In the genomic region with DNA sequence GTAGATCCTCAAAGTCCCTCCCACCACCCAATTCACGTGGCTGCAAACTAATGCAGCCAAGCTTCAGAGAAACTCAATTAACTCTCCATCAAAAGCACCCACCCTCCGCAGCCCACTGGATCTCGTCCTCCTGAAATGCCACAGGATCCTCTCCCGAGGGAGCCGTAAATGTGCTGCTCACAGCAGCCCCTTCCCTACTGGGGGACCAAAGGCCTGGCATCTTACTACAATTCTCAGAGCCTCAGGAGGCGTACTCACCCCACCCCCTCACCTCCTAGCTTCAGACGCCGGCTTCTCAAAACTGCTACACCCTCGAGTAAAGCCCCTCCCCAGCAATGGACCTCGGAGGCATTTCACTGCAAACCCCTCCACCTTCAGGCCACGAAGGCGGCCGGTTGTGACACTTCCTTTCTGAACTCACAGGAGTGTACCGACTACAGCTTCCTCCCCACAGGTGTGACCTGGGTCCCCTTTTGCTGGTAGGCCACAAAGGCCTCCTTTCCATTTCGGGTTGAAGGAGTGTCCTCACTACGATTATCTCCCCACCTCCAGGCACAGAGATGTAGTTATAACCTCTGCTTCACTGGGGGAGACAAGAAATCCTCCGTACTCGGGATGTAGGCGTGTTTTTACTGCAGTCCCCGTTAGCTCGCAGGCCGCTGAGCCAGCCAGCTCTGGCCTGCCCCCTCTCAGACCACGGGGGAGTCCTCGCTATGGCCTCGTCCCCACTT, we compare ENCODE assay signal across 8 cellular contexts. TPM values are rescaled to one million over a fixed set of nuclear protein-coding genes. Genes with fewer than 3 reads are reported as not detected.
A peak's percentile ranks its signal among the peaks of the same experiment; 100 is the strongest.
DNase-seq lines count a peak whose midpoint lies in the region; ATAC-seq and TF ChIP-seq lines count a peak whose summit lies in the region.

No MANE protein-coding gene starts in this region.

- H3K36me3 Mint-ChIP-seq in glutamatergic neuron (ENCODE audit: unreplicated experiment), result no peaks in the 10 kb centered on the region

- H3K4me3 Mint-ChIP-seq in glutamatergic neuron (ENCODE audit: unreplicated experiment), result peak overlapping the region; percentile 86

- H3K4me1 ChIP-seq in RWPE2 (ENCODE audit: insufficient read depth, poor library complexity, severe bottlenecking) (peaks cover 38% of the 10 kb centered on the region), upper lobe of left lung (peaks cover 40 to 53% (median 42%) of the 10 kb centered on the region in 4 donors)

- peaks cover 3% of the 10 kb centered on the region for H3K27me3 Mint-ChIP-seq in glutamatergic neuron (ENCODE audit: unreplicated experiment)

- TF ChIP-seq CTCF in RWPE2 (IDR thresholded peaks at IDR 0.05; ENCODE audit: poor library complexity, severe bottlenecking), result no peak
- no peak for TF ChIP-seq CTCF in glutamatergic neuron (IDR thresholded peaks at IDR 0.05; ENCODE audit: partially characterized antibody, unreplicated experiment)
- TF ChIP-seq CTCF in upper lobe of left lung (IDR thresholded peaks at IDR 0.05), result no peak

- TF ChIP-seq EP300 in upper lobe of left lung (IDR thresholded peaks at IDR 0.05), result no peak

- H3K4me1 Mint-ChIP-seq in glutamatergic neuron (ENCODE audit: low read depth, unreplicated experiment), result peaks cover 24% of the 10 kb centered on the region

- H3K27ac ChIP-seq in RWPE2 (ENCODE audit: poor library complexity, severe bottlenecking) (peak overlapping the region; percentile 74), upper lobe of left lung (peak overlapping the region; percentile 99 to 100 (median 100))

- TF ChIP-seq POLR2A in upper lobe of left lung (IDR thresholded peaks at IDR 0.05), result peak in 1 of 4 donors; percentile 21

- ATAC-seq in GM19455 (IDR thresholded peaks at IDR 0.05; ENCODE audit: unreplicated experiment) (peak; percentile 30), RWPE2 (ENCODE audit: low read depth) (peak; percentile 37), upper lobe of left lung (ENCODE audit: low FRiP score in 2 of 2) (peak; percentile 67)

- H3K27me3 ChIP-seq in RWPE2 (ENCODE audit: insufficient read depth, poor library complexity, severe bottlenecking) (no peaks in the 10 kb centered on the region), upper lobe of left lung (no peaks in the 10 kb centered on the region)

- H3K36me3 ChIP-seq in RWPE2 (ENCODE audit: low read depth), result peaks cover 26% of the 10 kb centered on the region
- peaks cover under 1 to 6% (median 5%) of the 10 kb centered on the region in 4 donors for H3K36me3 ChIP-seq in upper lobe of left lung

- H3K4me3 ChIP-seq in RWPE2 (ENCODE audit: severe bottlenecking) (peak overlapping the region; percentile 90), upper lobe of left lung (peak overlapping the region; percentile 45 to 80 (median 76))

- 0 to 1% methylated on average over 13 to 25 of the region's 25 CpGs for WGBS in upper lobe of left lung, 2 donors

- intact Hi-C loops in posterior vena cava (cut with DNase I), result loop anchor here in 1 of 2 donors (10.0 kb wide), 1 partner anchor 199 kb away; no protein-coding TSS in a partner anchor

- DNase-seq in COLO829 (ENCODE audit: low spot score), result peak; percentile 37
- peak; percentile 53 for DNase-seq in HK-2 (ENCODE audit: unreplicated experiment)
- DNase-seq in RWPE2 (ENCODE audit: low spot score), result no peak
- peak; percentile 50 to 64 (median 52) for DNase-seq in activated naive CD4-positive, alpha-beta T cell (lab: John Stamatoyannopoulos, UW)
- DNase-seq in glutamatergic neuron, result peak; percentile 55
- DNase-seq in posterior vena cava (ENCODE audit: low spot score), result peak; percentile 83
- DNase-seq in upper lobe of left lung, result peak in 1 of 2 donors; percentile 70

- no peaks in the 10 kb centered on the region for H3K9me3 ChIP-seq in RWPE2 (ENCODE audit: severe bottlenecking)
- no peaks in the 10 kb centered on the region for H3K9me3 ChIP-seq in upper lobe of left lung

- H3K9me3 Mint-ChIP-seq in glutamatergic neuron (ENCODE audit: unreplicated experiment), result no peaks in the 10 kb centered on the region

- H3K27ac Mint-ChIP-seq in glutamatergic neuron (ENCODE audit: unreplicated experiment), result peak overlapping the region; percentile 99

RNA-seq across cellular contexts. Expression of gene CPNE1, which starts 0.7 kb away (rescaled TPM):
- total RNA-seq in glutamatergic neuron (ENCODE audit: unreplicated experiment), result 327 TPM
- 100 to 1,000 TPM; 122 to 130 TPM for total RNA-seq in posterior vena cava
- 100 to 1,000 TPM in 5 of 6 donors, 10 to 100 TPM in 1; 48.8 to 210 (median 177) TPM for total RNA-seq in upper lobe of left lung

RNA-seq across cellular contexts. Expression of gene RBM12, which starts 0.7 kb away (rescaled TPM):
- total RNA-seq in glutamatergic neuron (ENCODE audit: unreplicated experiment) (147 TPM), posterior vena cava (10 to 100 TPM; 59.4 to 61.4 TPM), upper lobe of left lung (10 to 100 TPM; 14.1 to 64.9 (median 31.4) TPM)

RNA-seq across cellular contexts. Expression of gene NFS1, which starts 35.2 kb away (rescaled TPM):
- total RNA-seq in glutamatergic neuron (ENCODE audit: unreplicated experiment) (13.9 TPM), posterior vena cava (10 to 100 TPM; 15.9 to 22.0 TPM), upper lobe of left lung (10 to 100 TPM; 16.2 to 90.1 (median 22.6) TPM)

RNA-seq across cellular contexts. Expression of gene ROMO1, which starts 35.2 kb away (rescaled TPM):
- total RNA-seq in glutamatergic neuron (ENCODE audit: unreplicated experiment) (103 TPM), posterior vena cava (100 to 1,000 TPM; 126 TPM), upper lobe of left lung (100 to 1,000 TPM; 105 to 213 (median 134) TPM)

RNA-seq across cellular contexts. Expression of gene SPAG4, which starts 48.3 kb away (rescaled TPM):
- total RNA-seq in glutamatergic neuron (ENCODE audit: unreplicated experiment), result 5.0 TPM
- total RNA-seq in posterior vena cava, result 1 to 10 TPM; 2.1 to 2.8 TPM
- 10 to 100 TPM in 2 of 6 donors, 1 to 10 TPM in 4; 2.7 to 48.2 (median 4.8) TPM for total RNA-seq in upper lobe of left lung
